31 cellular contexts compared by ENCODE assay signal in genomic region chr3:51297333-51297732, GRCh38.
"Had no signal": no experiment of that assay in that cellular context is flagged by ENCODE, and none has a peak within 500 bp of the region (broad histone marks: within the 10 kb centered on the region; RNA-seq: fewer than 3 reads in every experiment).

No MANE protein-coding gene starts in this region.

- H3K4me3 ChIP-seq: left ventricle myocardium inferior, lung, neural progenitor cell, pancreas, prostate gland, skin epidermis, testis, thyroid gland, transverse colon, upper lobe of left lung, vagina had no signal

- H3K9ac ChIP-seq: neural progenitor cell had no signal

- H3K9me3 ChIP-seq: neutrophil, pancreas, prostate gland, testis, thyroid gland, transverse colon, upper lobe of left lung, vagina had no signal

- ATAC-seq: natural killer cell; pancreas; right cardiac atrium; sciatic nerve; stimulated activated naive CD8-positive, alpha-beta T cell treated with anti-CD3 and anti-CD28 coated beads, Interleukin-15, amount 100 ng/mL, for 72 hours had no signal

- H3K27me3 Mint-ChIP-seq: stimulated activated naive CD8-positive, alpha-beta T cell treated with anti-CD3 and anti-CD28 coated beads, Interleukin-15, amount 100 ng/mL, for 72 hours had no signal

- H3K4me1 Mint-ChIP-seq: immature natural killer cell; mesothelial cell of epicardium; natural killer cell; nephron progenitor cell; neural progenitor cell; stimulated activated naive CD8-positive, alpha-beta T cell treated with anti-CD3 and anti-CD28 coated beads, Interleukin-15, amount 100 ng/mL, for 72 hours had no signal

- H3K4me2 ChIP-seq: neural progenitor cell had no signal

- H3K4me3 Mint-ChIP-seq: immature natural killer cell; mesothelial cell of epicardium; natural killer cell; nephron progenitor cell; neural progenitor cell; stimulated activated naive CD8-positive, alpha-beta T cell treated with anti-CD3 and anti-CD28 coated beads, Interleukin-15, amount 100 ng/mL, for 72 hours had no signal

- H3K36me3 Mint-ChIP-seq: immature natural killer cell had no signal

- H3K27ac ChIP-seq: left ventricle myocardium inferior, neural progenitor cell, neutrophil, pancreas, prostate gland, skin epidermis, testis, thyroid gland, transverse colon, upper lobe of left lung, vagina had no signal

- DNase-seq: hypothalamus; immature natural killer cell; kidney; left ventricle myocardium inferior; mesendoderm; naive B cell; natural killer cell; nephron progenitor cell; occipital lobe; pancreas; posterior cingulate gyrus; retina; right cardiac atrium; stimulated activated CD4-positive, alpha-beta T cell treated with anti-CD3 and anti-CD28 coated beads, Interleukin-12 subunit alpha, Interleukin-12 subunit beta, amount 100 ng/mL, for 4 hours; stimulated activated CD4-positive, alpha-beta T cell treated with anti-CD3 and anti-CD28 coated beads, Interleukin-15, amount 100 ng/mL, for 24 hours; stimulated activated CD4-positive, alpha-beta T cell treated with anti-CD3 and anti-CD28 coated beads, Interleukin-2, amount 100 ng/mL, for 24 hours; stimulated activated CD4-positive, alpha-beta T cell treated with anti-CD3 and anti-CD28 coated beads, Interleukin-4, amount 100 ng/mL, for 1 hour; stimulated activated naive CD4-positive, alpha-beta T cell treated with Interleukin-2 at 50 U/mL for 16 hours; stimulated activated naive CD8-positive, alpha-beta T cell treated with anti-CD3 and anti-CD28 coated beads, Interleukin-15, amount 100 ng/mL, for 72 hours; testis; thyroid gland; transverse colon; upper lobe of left lung had no signal

- H3K27me3 ChIP-seq: neural progenitor cell, neutrophil, pancreas, testis, thyroid gland, transverse colon, upper lobe of left lung, vagina had no signal

- H2AFZ ChIP-seq: neural progenitor cell had no signal

- H3K36me3 ChIP-seq: left ventricle myocardium inferior, neutrophil, pancreas, prostate gland, thyroid gland, transverse colon, upper lobe of left lung, vagina had no signal

- H3K27ac Mint-ChIP-seq: immature natural killer cell; mesothelial cell of epicardium; naive B cell; natural killer cell; nephron progenitor cell; neural progenitor cell; stimulated activated naive CD8-positive, alpha-beta T cell treated with anti-CD3 and anti-CD28 coated beads, Interleukin-15, amount 100 ng/mL, for 72 hours had no signal

- H3K4me1 ChIP-seq: left ventricle myocardium inferior, neural progenitor cell, pancreas, prostate gland, testis, thyroid gland, transverse colon, upper lobe of left lung, vagina had no signal
